9 cellular contexts compared by ENCODE assay signal in genomic region chr17:28684963-28685362, GRCh38. TPM values are rescaled to one million over a fixed set of nuclear protein-coding genes. Genes with fewer than 3 reads are reported as not detected.
DNase-seq lines count a peak whose midpoint lies in the region; ATAC-seq, FAIRE-seq and TF ChIP-seq lines count a peak whose summit lies in the region.
"Had no signal": no experiment of that assay in that cellular context is flagged by ENCODE, and none has a peak within 500 bp of the region (broad histone marks: within the 10 kb centered on the region; RNA-seq: fewer than 3 reads in every experiment).

No MANE protein-coding gene starts in this region.

- no peak overlapping the region for H3K4me3 ChIP-seq in BJ (ENCODE audit: low read depth, low read length)
- no peak overlapping the region for H3K4me3 ChIP-seq in K562

- H3K9me3 ChIP-seq in K562 (replicated peaks; ENCODE audit: control insufficient read depth, insufficient read depth, low read depth, low read length) = no peaks in the 10 kb centered on the region

- in situ Hi-C loops in K562 (cut with MboI) = no loop called here

- no peak overlapping the region for H3K4me3 Mint-ChIP-seq in activated T-cell treated with anti-CD3 and anti-CD28 coated beads, Interleukin-2, amount 50 U/mL, for 4 hours

- no peaks in the 10 kb centered on the region for H3K4me1 Mint-ChIP-seq in activated T-cell treated with anti-CD3 and anti-CD28 coated beads, Interleukin-2, amount 50 U/mL, for 4 hours (ENCODE audit: low read depth)

- no peaks in the 10 kb centered on the region for H3K9me1 ChIP-seq in K562 (ENCODE audit: control insufficient read depth, insufficient read depth, low read length)

- FAIRE-seq in K562 (lab: Jason Lieb, UNC) (peak; percentile 81), H54 (lab: Jason Lieb, UNC) (no peak)

- TF ChIP-seq POLR2A in K562 (conservative IDR thresholded peaks at IDR 0.05) = no peak
- no peak for TF ChIP-seq POLR2A in H54 (IDR thresholded peaks at IDR 0.05; ENCODE audit: low read depth, low read length)

- H3K4me1 ChIP-seq in K562 (replicated peaks in 1 of 2; ENCODE audit: control insufficient read depth in 2 of 2, insufficient read depth in 2 of 2, low read length in 2 of 2) = no peaks in the 10 kb centered on the region

- no peaks in the 10 kb centered on the region for H3K9me3 Mint-ChIP-seq in activated T-cell treated with anti-CD3 and anti-CD28 coated beads, Interleukin-2, amount 50 U/mL, for 4 hours

- 0 out of 2 replicates have a peak, but pooled peaks have one; percentile 2 for TF ChIP-seq CTCF in BJ (IDR thresholded peaks at IDR 0.05; ENCODE audit: insufficient read depth, low read depth, low read length)
- peak; percentile 15 to 56 (median 35); a peak in 3 of 6 replicates for TF ChIP-seq CTCF in K562 (IDR thresholded peaks at IDR 0.05 in 2 of 3, conservative IDR thresholded peaks at IDR 0.05 in 1 of 3; ENCODE audit: insufficient read depth in 2 of 3, low read depth in 1 of 3, low read length in 3 of 3)

- peaks cover 56% of the 10 kb centered on the region for H3K36me3 ChIP-seq in BJ (ENCODE audit: control insufficient read depth, insufficient read depth, low read length)
- peaks cover 95% of the 10 kb centered on the region for H3K36me3 ChIP-seq in K562 (ENCODE audit: control insufficient read depth, insufficient read depth, low read length)

- peaks cover 65% of the 10 kb centered on the region for H3K36me3 Mint-ChIP-seq in activated T-cell treated with anti-CD3 and anti-CD28 coated beads, Interleukin-2, amount 50 U/mL, for 4 hours (ENCODE audit: insufficient read depth)

- H3K27me3 ChIP-seq in BJ (ENCODE audit: control insufficient read depth, insufficient read depth, low read length) = no peaks in the 10 kb centered on the region
- H3K27me3 ChIP-seq in K562 (ENCODE audit: control insufficient read depth in 2 of 2, insufficient read depth in 2 of 2, low read length in 2 of 2) = no peaks in the 10 kb centered on the region

- POLR2A ChIA-PET in BJ (lab: Charles Lee) (no interaction called here), K562 (lab: Yijun Ruan, JAX) (no interaction called here)

- no peak overlapping the region for H3K4me2 ChIP-seq in K562 (ENCODE audit: insufficient read depth, low read length)

- WGBS in K562 (ENCODE audit: insufficient coverage, low coverage, missing lambda C conversion rate) = 55% methylated on average over 3 of the region's 3 CpGs

- CTCF ChIA-PET in BJ (lab: Yijun Ruan, JAX) (no interaction called here), K562 (lab: Yijun Ruan, JAX; ENCODE audit: low intra/inter-chr PET ratio) (interaction anchor here (0.7 kb wide), 1 partner anchor 432 kb away, joined by 4 read pairs; no protein-coding TSS in a partner anchor)

- H4K20me1 ChIP-seq in K562 (replicated peaks; ENCODE audit: control insufficient read depth, insufficient read depth, low read length) = no peaks in the 10 kb centered on the region

- H3K27me3 Mint-ChIP-seq in activated T-cell treated with anti-CD3 and anti-CD28 coated beads, Interleukin-2, amount 50 U/mL, for 4 hours (ENCODE audit: low read depth) = no peaks in the 10 kb centered on the region

- peak in 1 of 2 experiments; percentile 58; a peak in 2 of 4 replicates for TF ChIP-seq RAD21 in K562 (CRISPR knock-in tag; conservative IDR thresholded peaks at IDR 0.05 in 1 of 2, IDR thresholded peaks at IDR 0.05 in 1 of 2)

- intact Hi-C loops in K562 (cut with micrococcal nuclease) = no loop called here

- BruUV-seq in K562 (replicated peaks; lab: Mats Ljungman, UMichigan) = no TSS peak

- H3K27ac ChIP-seq in K562 (ENCODE audit: extremely low read depth, low read depth, low read length) = no peak overlapping the region

- no peak for DNase-seq in BJ (ENCODE audit: low read depth)
- peak; percentile 75 to 91 for DNase-seq in NCI-H187 (lab: John Stamatoyannopoulos, UW)
- DNase-seq in K562 (ENCODE audit: extremely low read depth in 1 of 4, low spot score in 3 of 4) = peak in 2 of 4 experiments; percentile 44 to 61
- DNase-seq in medulla oblongata (ENCODE audit: extremely low spot score) = peak; percentile 94
- no peak for DNase-seq in SHP77 (lab: John Stamatoyannopoulos, UW)
- no peak for DNase-seq in H54 (ENCODE audit: insufficient read length, low spot score)
- no peak for DNase-seq in LoVo (ENCODE audit: low spot score)
- DNase-seq in activated T-cell treated with anti-CD3 and anti-CD28 coated beads, Interleukin-2, amount 50 U/mL, for 4 hours = no peak
- DNase-seq: NCI-H446 treated with DMSO at 0.1 percent for 48 hours had no signal

- peak; percentile 54; the same call in 2 of the 3 replicates for ATAC-seq in K562
- ATAC-seq in activated T-cell treated with anti-CD3 and anti-CD28 coated beads, Interleukin-2, amount 50 U/mL, for 4 hours = no peak

- TF ChIP-seq EP300 in K562 (IDR thresholded peaks at IDR 0.05; ENCODE audit: low read length) = no peak

- no peak overlapping the region for H2AFZ ChIP-seq in K562 (ENCODE audit: low read depth, low read length)

- no peaks in the 10 kb centered on the region for H3K79me2 ChIP-seq in K562 (ENCODE audit: control insufficient read depth, insufficient read depth, low read length)

- no peak overlapping the region for H3K9ac ChIP-seq in K562 (ENCODE audit: insufficient read depth in 1 of 2, low read depth in 2 of 2, low read length in 2 of 2)

RNA-seq across cellular contexts. Expression of gene SUPT6H, which starts 23.0 kb away (rescaled TPM):
- polyA plus RNA-seq in BJ (2011; rRNA removed) = 31.7 and 37.1 TPM in 2 replicates
- polyA minus RNA-seq in BJ (2011; rRNA and poly(A)+ RNA removed) = 61.5 and 69.4 TPM in 2 replicates
- 349 and 431 TPM in 2 replicates for total RNA-seq in K562 (2011; cell fraction: chromatin; rRNA removed; ENCODE audit: low replicate concordance)
- 169 and 172 TPM in 2 replicates for total RNA-seq in K562 (2011; cell fraction: nucleolus; rRNA removed)
- 213 and 276 TPM in 2 replicates for total RNA-seq in K562 (2011; cell fraction: nucleoplasm; rRNA removed)
- total RNA-seq in K562 (2014; rRNA removed) = 58.1 and 80.4 TPM in 2 replicates
- total RNA-seq in K562 (2014; rRNA removed; fragmentation: Illumina TruSeq; extraction: Trizol) = 44.4 and 48.2 TPM in 2 replicates
- total RNA-seq in K562 (2015; rRNA removed; fragmentation: Illumina TruSeq; extraction: Trizol) = 49.2 and 49.8 TPM in 2 replicates
- total RNA-seq in K562 (2021) = 67.9 and 77.7 TPM in 2 replicates
- polyA plus RNA-seq in K562 (2011; rRNA removed) = 34.8 and 35.8 TPM in 2 replicates
- polyA plus RNA-seq in K562 (2011; cell fraction: cytosol; rRNA removed) = 18.9 and 30.4 TPM in 2 replicates
- polyA plus RNA-seq in K562 (2011; cell fraction: nucleus; rRNA removed) = 56.9 and 99.5 TPM in 2 replicates
- polyA plus RNA-seq in K562 (2012) = 56.6 and 60.6 TPM in 2 replicates
- 68.5 and 68.9 TPM in 2 replicates for polyA plus RNA-seq in K562 (2014; fragmentation: Illumina TruSeq; extraction: Trizol)
- polyA plus RNA-seq in K562 (2014; fragmentation: Nextera tagmentation; extraction: Ambion mirVana) = 1 to 10 TPM; 1.7 to 3.3 TPM
- polyA plus RNA-seq in K562 (2014; rRNA removed) = 47.8 and 57.3 TPM in 2 replicates
- polyA minus RNA-seq in K562 (2011; rRNA and poly(A)+ RNA removed) = 75.6 and 88.1 TPM in 2 replicates
- polyA minus RNA-seq in K562 (2011; cell fraction: cytosol; rRNA and poly(A)+ RNA removed) = 39.8 and 62.6 TPM in 2 replicates
- 59.1 and 61.9 TPM in 2 replicates for polyA minus RNA-seq in K562 (2011; cell fraction: nucleus; rRNA and poly(A)+ RNA removed)
- 100 to 1,000 TPM in 1 of 3 donors, 10 to 100 TPM in 2; 88.5 to 105 (median 98.3) TPM for total RNA-seq in activated T-cell treated with anti-CD3 and anti-CD28 coated beads, Interleukin-2, amount 50 U/mL, for 4 hours

RNA-seq across cellular contexts. Expression of gene SDF2, which starts 23.3 kb away (rescaled TPM):
- polyA plus RNA-seq in BJ (2011; rRNA removed) = 74.5 and 77.5 TPM in 2 replicates
- 25.8 and 35.6 TPM in 2 replicates for polyA minus RNA-seq in BJ (2011; rRNA and poly(A)+ RNA removed)
- total RNA-seq in K562 (2011; cell fraction: chromatin; rRNA removed; ENCODE audit: low replicate concordance) = 97.5 and 114 TPM in 2 replicates
- 81.0 and 84.6 TPM in 2 replicates for total RNA-seq in K562 (2011; cell fraction: nucleolus; rRNA removed)
- 98.7 and 130 TPM in 2 replicates for total RNA-seq in K562 (2011; cell fraction: nucleoplasm; rRNA removed)
- total RNA-seq in K562 (2014; rRNA removed) = 41.2 and 46.7 TPM in 2 replicates
- total RNA-seq in K562 (2014; rRNA removed; fragmentation: Illumina TruSeq; extraction: Trizol) = 62.7 and 64.0 TPM in 2 replicates
- total RNA-seq in K562 (2015; rRNA removed; fragmentation: Illumina TruSeq; extraction: Trizol) = 50.2 and 51.6 TPM in 2 replicates
- total RNA-seq in K562 (2021) = 45.7 and 50.0 TPM in 2 replicates
- polyA plus RNA-seq in K562 (2011; rRNA removed) = 56.1 and 77.2 TPM in 2 replicates
- 62.2 and 71.5 TPM in 2 replicates for polyA plus RNA-seq in K562 (2011; cell fraction: cytosol; rRNA removed)
- 39.9 and 51.1 TPM in 2 replicates for polyA plus RNA-seq in K562 (2011; cell fraction: nucleus; rRNA removed)
- polyA plus RNA-seq in K562 (2012) = 54.9 and 62.2 TPM in 2 replicates
- 62.1 and 67.0 TPM in 2 replicates for polyA plus RNA-seq in K562 (2014; fragmentation: Illumina TruSeq; extraction: Trizol)
- 100 to 1,000 TPM; 116 to 132 TPM for polyA plus RNA-seq in K562 (2014; fragmentation: Nextera tagmentation; extraction: Ambion mirVana)
- polyA plus RNA-seq in K562 (2014; rRNA removed) = 60.8 and 65.6 TPM in 2 replicates
- 41.3 and 62.3 TPM in 2 replicates for polyA minus RNA-seq in K562 (2011; rRNA and poly(A)+ RNA removed)
- 15.9 and 31.3 TPM in 2 replicates for polyA minus RNA-seq in K562 (2011; cell fraction: cytosol; rRNA and poly(A)+ RNA removed)
- polyA minus RNA-seq in K562 (2011; cell fraction: nucleus; rRNA and poly(A)+ RNA removed) = 11.8 and 15.2 TPM in 2 replicates
- 10 to 100 TPM; 42.8 to 46.6 (median 45.4) TPM for total RNA-seq in activated T-cell treated with anti-CD3 and anti-CD28 coated beads, Interleukin-2, amount 50 U/mL, for 4 hours

RNA-seq across cellular contexts. Expression of gene PROCA1, which starts 26.7 kb away (rescaled TPM):
- 0.71 and 0.99 TPM in 2 replicates for polyA plus RNA-seq in BJ (2011; rRNA removed)
- 0.57 and 2.7 TPM in 2 replicates for polyA minus RNA-seq in BJ (2011; rRNA and poly(A)+ RNA removed)
- 25.9 and 39.2 TPM in 2 replicates for total RNA-seq in K562 (2011; cell fraction: chromatin; rRNA removed; ENCODE audit: low replicate concordance)
- 26.1 and 28.0 TPM in 2 replicates for total RNA-seq in K562 (2011; cell fraction: nucleolus; rRNA removed)
- total RNA-seq in K562 (2011; cell fraction: nucleoplasm; rRNA removed) = 25.2 and 29.9 TPM in 2 replicates
- total RNA-seq in K562 (2014; rRNA removed) = 5.9 and 6.6 TPM in 2 replicates
- 2.7 and 2.9 TPM in 2 replicates for total RNA-seq in K562 (2014; rRNA removed; fragmentation: Illumina TruSeq; extraction: Trizol)
- 4.7 and 5.4 TPM in 2 replicates for total RNA-seq in K562 (2015; rRNA removed; fragmentation: Illumina TruSeq; extraction: Trizol)
- total RNA-seq in K562 (2021) = 5.3 and 5.6 TPM in 2 replicates
- 7.0 and 7.3 TPM in 2 replicates for polyA plus RNA-seq in K562 (2011; rRNA removed)
- polyA plus RNA-seq in K562 (2011; cell fraction: cytosol; rRNA removed) = 5.1 and 6.1 TPM in 2 replicates
- polyA plus RNA-seq in K562 (2011; cell fraction: nucleus; rRNA removed) = 28.0 and 51.9 TPM in 2 replicates
- polyA plus RNA-seq in K562 (2012) = 5.9 and 11.2 TPM in 2 replicates
- polyA plus RNA-seq in K562 (2014; fragmentation: Illumina TruSeq; extraction: Trizol) = 5.4 and 6.7 TPM in 2 replicates
- 1 to 10 TPM in 1 of 2 experiments, under 1 TPM in 1; 0.78 to 1.3 TPM for polyA plus RNA-seq in K562 (2014; fragmentation: Nextera tagmentation; extraction: Ambion mirVana)
- polyA plus RNA-seq in K562 (2014; rRNA removed) = 13.1 and 16.2 TPM in 2 replicates
- polyA minus RNA-seq in K562 (2011; rRNA and poly(A)+ RNA removed) = 2.1 and 3.2 TPM in 2 replicates
- 1.0 and 3.0 TPM in 2 replicates for polyA minus RNA-seq in K562 (2011; cell fraction: cytosol; rRNA and poly(A)+ RNA removed)
- 5.7 and 7.2 TPM in 2 replicates for polyA minus RNA-seq in K562 (2011; cell fraction: nucleus; rRNA and poly(A)+ RNA removed)
- total RNA-seq in activated T-cell treated with anti-CD3 and anti-CD28 coated beads, Interleukin-2, amount 50 U/mL, for 4 hours = 1 to 10 TPM in 2 of 3 donors, under 1 TPM in 1; 0.83 to 1.2 (median 1.1) TPM

RNA-seq across cellular contexts. Expression of gene RAB34, which starts 32.7 kb away (rescaled TPM):
- polyA plus RNA-seq in BJ (2011; rRNA removed) (307 and 473 TPM in 2 replicates), K562 (2011; rRNA removed) (0.60 and 0.81 TPM in 2 replicates), K562 (2014; fragmentation: Illumina TruSeq; extraction: Trizol) (0.19 TPM in 1 of 2 replicates, not detected in the other), K562 (2014; fragmentation: Nextera tagmentation; extraction: Ambion mirVana) (under 1 TPM in 1 of 2 experiments, not detected in 1; 0.07 TPM), K562 (2014; rRNA removed) (0.44 and 1.0 TPM in 2 replicates)
- polyA minus RNA-seq in BJ (2011; rRNA and poly(A)+ RNA removed) = 192 and 265 TPM in 2 replicates
- total RNA-seq in K562 (2011; cell fraction: chromatin; rRNA removed; ENCODE audit: low replicate concordance) = 3.0 and 5.4 TPM in 2 replicates
- total RNA-seq in K562 (2011; cell fraction: nucleolus; rRNA removed) = 1.2 and 2.6 TPM in 2 replicates
- total RNA-seq in K562 (2011; cell fraction: nucleoplasm; rRNA removed) = 2.2 and 3.7 TPM in 2 replicates
- total RNA-seq in K562 (2014; rRNA removed) (0.37 and 3.8 TPM in 2 replicates), K562 (2014; rRNA removed; fragmentation: Illumina TruSeq; extraction: Trizol) (0.29 and 0.47 TPM in 2 replicates), K562 (2015; rRNA removed; fragmentation: Illumina TruSeq; extraction: Trizol) (0.18 and 0.26 TPM in 2 replicates), K562 (2021) (0.92 and 2.1 TPM in 2 replicates)
- 0.45 and 0.53 TPM in 2 replicates for polyA plus RNA-seq in K562 (2011; cell fraction: cytosol; rRNA removed)
- polyA plus RNA-seq in K562 (2011; cell fraction: nucleus; rRNA removed) = 1.3 and 3.1 TPM in 2 replicates
- polyA plus RNA-seq in K562 (2012) = 0.10 and 0.36 TPM in 2 replicates
- not detected in 2 replicates for polyA minus RNA-seq in K562 (2011; rRNA and poly(A)+ RNA removed)
- 3.1 TPM in 1 of 2 replicates, not detected in the other for polyA minus RNA-seq in K562 (2011; cell fraction: cytosol; rRNA and poly(A)+ RNA removed)
- 0.81 and 1.3 TPM in 2 replicates for polyA minus RNA-seq in K562 (2011; cell fraction: nucleus; rRNA and poly(A)+ RNA removed)
- 100 to 1,000 TPM in 1 of 3 donors, 10 to 100 TPM in 2; 11.3 to 100 (median 14.1) TPM for total RNA-seq in activated T-cell treated with anti-CD3 and anti-CD28 coated beads, Interleukin-2, amount 50 U/mL, for 4 hours

RNA-seq across cellular contexts. Expression of gene RPL23A, which starts 34.8 kb away (rescaled TPM):
- polyA plus RNA-seq in BJ (2011; rRNA removed) (486 and 1,227 TPM in 2 replicates), K562 (2011; rRNA removed) (2,188 and 2,272 TPM in 2 replicates), K562 (2014; fragmentation: Illumina TruSeq; extraction: Trizol) (1,539 and 1,550 TPM in 2 replicates), K562 (2014; fragmentation: Nextera tagmentation; extraction: Ambion mirVana) (1,000 to 10,000 TPM; 6,705 to 7,115 TPM), K562 (2014; rRNA removed) (1,016 and 1,176 TPM in 2 replicates)
- 443 and 501 TPM in 2 replicates for polyA minus RNA-seq in BJ (2011; rRNA and poly(A)+ RNA removed)
- total RNA-seq in K562 (2011; cell fraction: chromatin; rRNA removed; ENCODE audit: low replicate concordance) = 434 and 501 TPM in 2 replicates
- 468 and 553 TPM in 2 replicates for total RNA-seq in K562 (2011; cell fraction: nucleolus; rRNA removed)
- 654 and 1,193 TPM in 2 replicates for total RNA-seq in K562 (2011; cell fraction: nucleoplasm; rRNA removed)
- total RNA-seq in K562 (2014; rRNA removed) (1,152 and 1,205 TPM in 2 replicates), K562 (2014; rRNA removed; fragmentation: Illumina TruSeq; extraction: Trizol) (2,395 and 2,469 TPM in 2 replicates), K562 (2015; rRNA removed; fragmentation: Illumina TruSeq; extraction: Trizol) (1,764 and 1,818 TPM in 2 replicates), K562 (2021) (2,532 and 2,839 TPM in 2 replicates)
- 483 and 1,010 TPM in 2 replicates for polyA plus RNA-seq in K562 (2011; cell fraction: cytosol; rRNA removed)
- polyA plus RNA-seq in K562 (2011; cell fraction: nucleus; rRNA removed) = 376 and 671 TPM in 2 replicates
- 2,873 and 3,044 TPM in 2 replicates for polyA plus RNA-seq in K562 (2012)
- 3,418 and 5,037 TPM in 2 replicates for polyA minus RNA-seq in K562 (2011; rRNA and poly(A)+ RNA removed)
- 735 and 1,003 TPM in 2 replicates for polyA minus RNA-seq in K562 (2011; cell fraction: cytosol; rRNA and poly(A)+ RNA removed)
- polyA minus RNA-seq in K562 (2011; cell fraction: nucleus; rRNA and poly(A)+ RNA removed) = 214 and 406 TPM in 2 replicates
- total RNA-seq in activated T-cell treated with anti-CD3 and anti-CD28 coated beads, Interleukin-2, amount 50 U/mL, for 4 hours = 1,000 to 10,000 TPM; 2,218 to 2,392 (median 2,312) TPM

Comparison
In these comparisons a context has a peak if more than half of its experiments do, and no peak if none do; other contexts are left out.
1. DNase-seq: peak in NCI-H187 (2 of 2) and medulla oblongata (single experiment); none in BJ (single experiment), SHP77 (0 of 2), H54 (single experiment), LoVo (single experiment) and activated T-cell treated with anti-CD3 and anti-CD28 coated beads, Interleukin-2, amount 50 U/mL, for 4 hours (single experiment).